Comparison of ENCODE assay signal across 2 cellular contexts in the genomic region with DNA sequence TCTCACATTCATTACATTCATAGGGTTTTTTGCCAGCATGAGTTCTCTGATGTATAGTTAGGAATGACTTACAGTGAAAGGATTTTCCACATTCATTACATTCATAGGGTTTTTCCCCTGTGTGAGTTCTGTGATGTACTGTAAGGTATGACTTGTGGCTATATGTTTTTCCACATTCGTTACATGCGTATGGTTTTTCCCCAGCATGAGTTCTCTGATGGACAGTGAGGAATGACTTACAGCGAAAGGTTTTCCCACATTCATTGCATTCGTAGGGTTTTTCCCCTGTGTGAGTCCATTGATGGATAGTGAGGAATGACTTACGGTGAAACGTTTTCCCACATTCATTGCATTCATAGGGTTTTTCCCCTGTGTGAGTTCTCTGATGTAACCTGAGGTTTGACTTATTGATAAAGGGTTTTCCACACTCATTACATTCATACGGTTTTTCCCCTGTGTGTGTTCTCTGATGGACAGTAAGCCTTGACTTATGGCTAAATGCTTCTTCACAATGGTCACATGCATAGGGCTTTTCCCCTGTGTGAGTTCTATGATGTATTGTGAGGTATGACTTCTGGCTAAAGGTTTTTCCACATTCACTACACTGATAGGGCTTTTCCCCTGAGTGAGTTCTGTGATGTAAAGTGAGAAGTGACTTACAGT.
TF ChIP-seq lines count a peak whose summit lies in the region.

No MANE protein-coding gene starts in this region.

TF ChIP-seq in K562, 482 proteins besides CTCF, POLR2A, EP300 and RAD21 (continued from another document):
- TF ChIP-seq TRIM28 (IDR thresholded peaks at IDR 0.05): peak; percentile 83; the same call in 1 of the 2 replicates
- peak; percentile 80 for TF ChIP-seq ZNF75A (CRISPR knock-in tag; IDR thresholded peaks at IDR 0.05)
- peak; percentile 96 for TF ChIP-seq ZNF274 (IDR thresholded peaks at IDR 0.05; ENCODE audit: borderline replicate concordance, low read depth, low read length)
- TF ChIP-seq ETV6 (IDR thresholded peaks at IDR 0.05; ENCODE audit: borderline replicate concordance in 1 of 2, low read depth in 2 of 2, low read length in 1 of 2): no peak
- TF ChIP-seq ETV6 (CRISPR knock-in tag; IDR thresholded peaks at IDR 0.05; ENCODE audit: borderline replicate concordance): no peak
- TF ChIP-seq RBFOX2 (IDR thresholded peaks at IDR 0.05; ENCODE audit: low read depth, low read length): no peak
- TF ChIP-seq, protein P1, sequence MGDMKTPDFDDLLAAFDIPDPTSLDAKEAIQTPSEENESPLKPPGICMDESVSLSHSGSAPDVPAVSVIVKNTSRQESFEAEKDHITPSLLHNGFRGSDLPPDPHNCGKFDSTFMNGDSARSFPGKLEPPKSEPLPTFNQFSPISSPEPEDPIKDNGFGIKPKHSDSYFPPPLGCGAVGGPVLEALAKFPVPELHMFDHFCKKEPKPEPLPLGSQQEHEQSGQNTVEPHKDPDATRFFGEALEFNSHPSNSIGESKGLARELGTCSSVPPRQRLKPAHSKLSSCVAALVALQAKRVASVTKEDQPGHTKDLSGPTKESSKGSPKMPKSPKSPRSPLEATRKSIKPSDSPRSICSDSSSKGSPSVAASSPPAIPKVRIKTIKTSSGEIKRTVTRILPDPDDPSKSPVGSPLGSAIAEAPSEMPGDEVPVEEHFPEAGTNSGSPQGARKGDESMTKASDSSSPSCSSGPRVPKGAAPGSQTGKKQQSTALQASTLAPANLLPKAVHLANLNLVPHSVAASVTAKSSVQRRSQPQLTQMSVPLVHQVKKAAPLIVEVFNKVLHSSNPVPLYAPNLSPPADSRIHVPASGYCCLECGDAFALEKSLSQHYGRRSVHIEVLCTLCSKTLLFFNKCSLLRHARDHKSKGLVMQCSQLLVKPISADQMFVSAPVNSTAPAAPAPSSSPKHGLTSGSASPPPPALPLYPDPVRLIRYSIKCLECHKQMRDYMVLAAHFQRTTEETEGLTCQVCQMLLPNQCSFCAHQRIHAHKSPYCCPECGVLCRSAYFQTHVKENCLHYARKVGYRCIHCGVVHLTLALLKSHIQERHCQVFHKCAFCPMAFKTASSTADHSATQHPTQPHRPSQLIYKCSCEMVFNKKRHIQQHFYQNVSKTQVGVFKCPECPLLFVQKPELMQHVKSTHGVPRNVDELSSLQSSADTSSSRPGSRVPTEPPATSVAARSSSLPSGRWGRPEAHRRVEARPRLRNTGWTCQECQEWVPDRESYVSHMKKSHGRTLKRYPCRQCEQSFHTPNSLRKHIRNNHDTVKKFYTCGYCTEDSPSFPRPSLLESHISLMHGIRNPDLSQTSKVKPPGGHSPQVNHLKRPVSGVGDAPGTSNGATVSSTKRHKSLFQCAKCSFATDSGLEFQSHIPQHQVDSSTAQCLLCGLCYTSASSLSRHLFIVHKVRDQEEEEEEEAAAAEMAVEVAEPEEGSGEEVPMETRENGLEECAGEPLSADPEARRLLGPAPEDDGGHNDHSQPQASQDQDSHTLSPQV (IDR thresholded peaks at IDR 0.05): no peak
- no peak for TF ChIP-seq FIP1L1 (IDR thresholded peaks at IDR 0.05; ENCODE audit: low read depth, low read length, poor library complexity, severe bottlenecking)
- TF ChIP-seq CTBP1 (IDR thresholded peaks at IDR 0.05; ENCODE audit: borderline replicate concordance): no peak
- TF ChIP-seq, protein P2, sequence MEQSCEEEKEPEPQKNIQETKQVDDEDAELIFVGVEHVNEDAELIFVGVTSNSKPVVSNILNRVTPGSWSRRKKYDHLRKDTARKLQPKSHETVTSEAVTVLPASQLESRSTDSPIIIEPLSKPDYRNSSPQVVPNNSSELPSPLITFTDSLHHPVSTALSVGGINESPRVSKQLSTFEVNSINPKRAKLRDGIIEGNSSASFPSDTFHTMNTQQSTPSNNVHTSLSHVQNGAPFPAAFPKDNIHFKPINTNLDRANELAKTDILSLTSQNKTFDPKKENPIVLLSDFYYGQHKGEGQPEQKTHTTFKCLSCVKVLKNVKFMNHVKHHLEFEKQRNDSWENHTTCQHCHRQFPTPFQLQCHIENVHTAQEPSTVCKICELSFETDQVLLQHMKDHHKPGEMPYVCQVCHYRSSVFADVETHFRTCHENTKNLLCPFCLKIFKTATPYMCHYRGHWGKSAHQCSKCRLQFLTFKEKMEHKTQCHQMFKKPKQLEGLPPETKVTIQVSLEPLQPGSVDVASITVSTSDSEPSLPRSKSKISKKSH (CRISPR knock-in tag; IDR thresholded peaks at IDR 0.05): no peak

TF ChIP-seq in SK-N-SH treated with all-trans-retinoic acid at 6 μM for 48 hours, 23 proteins besides CTCF, POLR2A, EP300 and RAD21 (continued from another document):
- no peak for TF ChIP-seq ISL1 (CRISPR knock-in tag; IDR thresholded peaks at IDR 0.05)
- no peak for TF ChIP-seq OSR1 (CRISPR knock-in tag; IDR thresholded peaks at IDR 0.05)
- TF ChIP-seq ZC3H10 (CRISPR knock-in tag; IDR thresholded peaks at IDR 0.05): no peak
- no peak for TF ChIP-seq CSDC2 (CRISPR knock-in tag; IDR thresholded peaks at IDR 0.05)
- TF ChIP-seq, protein P3, sequence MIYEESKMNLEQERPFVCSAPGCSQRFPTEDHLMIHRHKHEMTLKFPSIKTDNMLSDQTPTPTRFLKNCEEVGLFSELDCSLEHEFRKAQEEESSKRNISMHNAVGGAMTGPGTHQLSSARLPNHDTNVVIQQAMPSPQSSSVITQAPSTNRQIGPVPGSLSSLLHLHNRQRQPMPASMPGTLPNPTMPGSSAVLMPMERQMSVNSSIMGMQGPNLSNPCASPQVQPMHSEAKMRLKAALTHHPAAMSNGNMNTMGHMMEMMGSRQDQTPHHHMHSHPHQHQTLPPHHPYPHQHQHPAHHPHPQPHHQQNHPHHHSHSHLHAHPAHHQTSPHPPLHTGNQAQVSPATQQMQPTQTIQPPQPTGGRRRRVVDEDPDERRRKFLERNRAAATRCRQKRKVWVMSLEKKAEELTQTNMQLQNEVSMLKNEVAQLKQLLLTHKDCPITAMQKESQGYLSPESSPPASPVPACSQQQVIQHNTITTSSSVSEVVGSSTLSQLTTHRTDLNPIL (CRISPR knock-in tag; IDR thresholded peaks at IDR 0.05; ENCODE audit: low read depth): no peak
- TF ChIP-seq ARNTL (CRISPR knock-in tag; IDR thresholded peaks at IDR 0.05; ENCODE audit: borderline replicate concordance, low read depth): no peak
TF ChIP-seq in SK-N-SH treated with all-trans-retinoic acid at 6 μM for 48 hours: peak in this region for 0.
